In the genomic region with DNA sequence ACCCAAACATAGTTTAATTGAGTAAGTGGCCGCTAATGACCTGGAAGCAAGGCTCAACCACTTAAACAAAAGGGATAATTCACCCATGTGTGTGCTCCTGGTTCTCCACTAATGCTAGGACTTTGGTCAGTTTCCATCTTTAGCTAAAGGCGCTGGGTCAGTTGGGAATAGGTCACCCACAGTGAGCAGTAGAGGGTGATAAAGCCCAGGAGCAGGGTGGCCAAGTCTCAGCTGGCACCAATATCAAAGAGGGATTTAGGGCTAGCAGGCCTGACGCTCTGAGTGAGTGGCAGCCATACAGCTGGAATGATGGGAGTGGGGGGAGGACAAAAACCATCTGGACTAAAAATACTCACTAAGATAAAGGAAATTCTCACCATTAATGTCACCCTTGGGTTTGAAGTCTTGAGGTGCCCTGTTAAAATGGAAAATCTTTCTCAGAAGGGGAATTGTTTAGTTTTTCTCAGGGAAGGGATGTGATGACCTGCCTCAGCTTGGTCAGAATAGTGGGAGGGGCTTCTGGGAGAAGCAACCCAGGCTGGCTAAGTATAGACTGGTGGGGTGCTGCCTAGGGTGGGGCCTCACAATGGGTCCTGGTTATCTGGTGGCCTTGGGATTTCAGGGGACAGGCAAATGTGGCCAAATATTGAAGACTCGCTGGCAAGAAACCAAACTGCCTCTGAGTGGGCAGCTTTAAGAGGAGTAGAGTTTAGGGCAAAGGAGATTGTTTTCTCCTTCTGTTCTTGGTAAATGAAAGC, we compare ENCODE assay signal across 13 cellular contexts. TPM values are rescaled to one million over a fixed set of nuclear protein-coding genes. Genes with fewer than 3 reads are reported as not detected.
DNase-seq lines count a peak whose midpoint lies in the region; ATAC-seq and TF ChIP-seq lines count a peak whose summit lies in the region.
"Had no signal": no experiment of that assay in that cellular context is flagged by ENCODE, and none has a peak within 500 bp of the region (broad histone marks: within the 10 kb centered on the region; RNA-seq: fewer than 3 reads in every experiment).

No MANE protein-coding gene starts in this region.

- no peaks in the 10 kb centered on the region for H3K9me3 Mint-ChIP-seq in activated T-helper 17 cell treated with anti-CD3 and anti-CD28 coated beads, Interleukin-2, amount 50 U/mL, for 72 hours
- peaks cover 4% of the 10 kb centered on the region for H3K9me3 Mint-ChIP-seq in neural progenitor cell
- H3K9me3 Mint-ChIP-seq: CD4-positive, CD25-positive, alpha-beta regulatory T cell had no signal

- intact Hi-C loops in esophagus squamous epithelium (cut with DNase I) (no loop called here), thyroid gland (cut with DNase I) (loop anchor here (5.0 kb wide), 1 partner anchor 44 kb away; no protein-coding TSS in a partner anchor)

- CTCF ChIA-PET in GM10248 (lab: Yijun Ruan, JAX): interaction anchor here (1.2 to 2.5 kb wide), 5 partner anchors 10 to 55 kb away, joined by 3 to 28 read pairs (median 6); partner anchors contain the start of gene NCBP2L

- POLR2A ChIA-PET in GM10248 (lab: Yijun Ruan, JAX): interaction anchor here (2.7 kb wide), 1 partner anchor 12 kb away, joined by 14 read pairs; no protein-coding TSS in a partner anchor

- TF ChIP-seq POLR2A in esophagus squamous epithelium (IDR thresholded peaks at IDR 0.05) (no peak), thyroid gland (IDR thresholded peaks at IDR 0.05) (no peak), GM18505 (IDR thresholded peaks at IDR 0.05; ENCODE audit: borderline replicate concordance, extremely low read depth, insufficient read depth, insufficient read length) (no peak)

- no peak overlapping the region for H3K9ac ChIP-seq in neural progenitor cell

- no peak overlapping the region for H3K4me3 ChIP-seq in esophagus squamous epithelium
- H3K4me3 ChIP-seq in neural progenitor cell: no peak overlapping the region
- no peak overlapping the region for H3K4me3 ChIP-seq in thyroid gland (replicated peaks in 1 of 3)

- H3K4me1 Mint-ChIP-seq in activated T-helper 17 cell treated with anti-CD3 and anti-CD28 coated beads, Interleukin-2, amount 50 U/mL, for 72 hours: no peaks in the 10 kb centered on the region
- peaks cover 53% of the 10 kb centered on the region for H3K4me1 Mint-ChIP-seq in neural progenitor cell

- H3K27me3 Mint-ChIP-seq in activated T-helper 17 cell treated with anti-CD3 and anti-CD28 coated beads, Interleukin-2, amount 50 U/mL, for 72 hours: no peaks in the 10 kb centered on the region
- peaks cover 28% of the 10 kb centered on the region for H3K27me3 Mint-ChIP-seq in neural progenitor cell (ENCODE audit: insufficient read depth, low read depth)
- H3K27me3 Mint-ChIP-seq: CD4-positive, CD25-positive, alpha-beta regulatory T cell had no signal

- H3K36me3 Mint-ChIP-seq in activated T-helper 17 cell treated with anti-CD3 and anti-CD28 coated beads, Interleukin-2, amount 50 U/mL, for 72 hours (ENCODE audit: low read depth): no peaks in the 10 kb centered on the region
- H3K36me3 Mint-ChIP-seq in neural progenitor cell: no peaks in the 10 kb centered on the region
- H3K36me3 Mint-ChIP-seq: CD4-positive, CD25-positive, alpha-beta regulatory T cell had no signal

- H3K27ac ChIP-seq in esophagus squamous epithelium (peak overlapping the region; percentile 54 to 83 (median 76)), neural progenitor cell (no peak overlapping the region), thyroid gland (peak overlapping the region; percentile 75 to 83 (median 82))

- TF ChIP-seq CTCF in esophagus squamous epithelium (IDR thresholded peaks at IDR 0.05): no peak
- TF ChIP-seq CTCF in neural progenitor cell (IDR thresholded peaks at IDR 0.05): no peak
- TF ChIP-seq CTCF in thyroid gland (IDR thresholded peaks at IDR 0.05): no peak
- TF ChIP-seq CTCF in GM10248 (IDR thresholded peaks at IDR 0.05; ENCODE audit: control extremely low read depth, extremely low read depth, low read depth, missing control alignments): no peak

- no peak for ATAC-seq in activated T-helper 17 cell treated with anti-CD3 and anti-CD28 coated beads, Interleukin-2, amount 50 U/mL, for 72 hours (replicated peaks)
- ATAC-seq in GM18505 (IDR thresholded peaks at IDR 0.05; ENCODE audit: unreplicated experiment) (no peak), HG03139 (IDR thresholded peaks at IDR 0.05; ENCODE audit: unreplicated experiment) (no peak)

- H3K4me1 ChIP-seq in esophagus squamous epithelium: peaks cover 21 to 100% (median 53%) of the 10 kb centered on the region in 3 donors
- peaks cover 30% of the 10 kb centered on the region for H3K4me1 ChIP-seq in neural progenitor cell
- H3K4me1 ChIP-seq in thyroid gland: peaks cover 64 to 91% of the 10 kb centered on the region in 2 donors

- H3K36me3 ChIP-seq in esophagus squamous epithelium: no peaks in the 10 kb centered on the region
- no peaks in the 10 kb centered on the region for H3K36me3 ChIP-seq in neural progenitor cell
- no peaks in the 10 kb centered on the region for H3K36me3 ChIP-seq in thyroid gland

- no peak overlapping the region for H2AFZ ChIP-seq in neural progenitor cell (replicated peaks)

- H3F3A ChIP-seq in neural progenitor cell (ENCODE audit: low read depth): peaks cover 24% of the 10 kb centered on the region

- no peaks in the 10 kb centered on the region for H3K79me2 ChIP-seq in neural progenitor cell (ENCODE audit: low read depth)

- H3K4me3 Mint-ChIP-seq in activated T-helper 17 cell treated with anti-CD3 and anti-CD28 coated beads, Interleukin-2, amount 50 U/mL, for 72 hours: no peak overlapping the region
- no peak overlapping the region for H3K4me3 Mint-ChIP-seq in neural progenitor cell
- H3K4me3 Mint-ChIP-seq: CD4-positive, CD25-positive, alpha-beta regulatory T cell had no signal

- H3K4me2 ChIP-seq in neural progenitor cell: no peak overlapping the region

- no peak for DNase-seq in esophagus squamous epithelium (lab: John Stamatoyannopoulos, UW)
- no peak for DNase-seq in neural progenitor cell (ENCODE audit: low spot score)
- DNase-seq in thyroid gland: no peak
- no peak for DNase-seq in GM10248 (ENCODE audit: extremely low spot score)
- DNase-seq: activated gamma-delta T cell treated with Interleukin-2 at 50 U/mL for 16 hours; CD4-positive, CD25-positive, alpha-beta regulatory T cell; GOT3; stimulated activated CD4-positive, alpha-beta T cell treated with anti-CD3 and anti-CD28 coated beads, Interleukin-2, amount 100 ng/mL, for 48 hours had no signal

- H3K27me3 ChIP-seq in esophagus squamous epithelium: no peaks in the 10 kb centered on the region
- no peaks in the 10 kb centered on the region for H3K27me3 ChIP-seq in neural progenitor cell
- H3K27me3 ChIP-seq in thyroid gland: no peaks in the 10 kb centered on the region

- H3K27ac Mint-ChIP-seq in activated T-helper 17 cell treated with anti-CD3 and anti-CD28 coated beads, Interleukin-2, amount 50 U/mL, for 72 hours: peak overlapping the region; percentile 22
- H3K27ac Mint-ChIP-seq in neural progenitor cell: peak overlapping the region; percentile 50
- H3K27ac Mint-ChIP-seq: CD4-positive, CD25-positive, alpha-beta regulatory T cell had no signal

- no peaks in the 10 kb centered on the region for H4K20me1 ChIP-seq in neural progenitor cell (ENCODE audit: low read depth)

- WGBS in esophagus squamous epithelium, 2 donors: 17 to 75% methylated on average over 1 to 3 of the region's 4 CpGs
- 76 to 81% methylated on average over 4 of the region's 4 CpGs for WGBS in thyroid gland, 2 donors

- H3K9me3 ChIP-seq in esophagus squamous epithelium (no peaks in the 10 kb centered on the region), neural progenitor cell (ENCODE audit: low read depth) (no peaks in the 10 kb centered on the region), thyroid gland (no peaks in the 10 kb centered on the region)

RNA-seq across cellular contexts. Expression of gene TSC22D3, which starts 47.1 kb away (rescaled TPM):
- 100 to 1,000 TPM in 1 of 2 donors, 10 to 100 TPM in 1; 49.9 to 199 TPM for total RNA-seq in activated T-helper 17 cell treated with anti-CD3 and anti-CD28 coated beads, Interleukin-2, amount 50 U/mL, for 72 hours
- total RNA-seq in esophagus squamous epithelium: 100 to 1,000 TPM in 3 of 4 donors, 10 to 100 TPM in 1; 50.2 to 558 (median 140) TPM
- total RNA-seq in neural progenitor cell (ENCODE audit: low replicate concordance): 44.9 and 51.0 TPM in 2 replicates
- 100 to 1,000 TPM; 268 to 504 (median 383) TPM for total RNA-seq in thyroid gland

RNA-seq across cellular contexts. Expression of gene NCBP2L, which starts 49.0 kb away (rescaled TPM):
- total RNA-seq in activated T-helper 17 cell treated with anti-CD3 and anti-CD28 coated beads, Interleukin-2, amount 50 U/mL, for 72 hours: not detected
- total RNA-seq in esophagus squamous epithelium (not detected), neural progenitor cell (ENCODE audit: low replicate concordance) (not detected in 2 replicates), thyroid gland (not detected)
- total RNA-seq: activated CD8-positive, alpha-beta memory T cell treated with anti-CD3 and anti-CD28 coated beads for 36 hours; bronchial epithelial cell; CD4-positive, CD25-positive, alpha-beta regulatory T cell had no signal
